15 cellular contexts compared by ENCODE assay signal in genomic region chr16:48165961-48166578, GRCh38. TPM values are rescaled to one million over a fixed set of nuclear protein-coding genes. Genes with fewer than 3 reads are reported as not detected.
A peak's percentile ranks its signal among the peaks of the same experiment; 100 is the strongest.
DNase-seq lines count a peak whose midpoint lies in the region; ATAC-seq, FAIRE-seq and TF ChIP-seq lines count a peak whose summit lies in the region.
"Had no signal": no experiment of that assay in that cellular context is flagged by ENCODE, and none has a peak within 500 bp of the region (broad histone marks: within the 10 kb centered on the region; RNA-seq: fewer than 3 reads in every experiment).

No MANE protein-coding gene starts in this region.

- intact Hi-C loops in MCF 10A (cut with micrococcal nuclease) (loop anchor here (1.0 to 10.0 kb wide), 8 partner anchors 111 to 1311 kb away; partner anchors contain the start of gene NETO2), aorta (cut with DNase I) (loop anchor here (5.0 to 10.0 kb wide), 6 partner anchors 1129 to 1314 kb away; no protein-coding TSS in a partner anchor)

- no peaks in the 10 kb centered on the region for H3K79me1 ChIP-seq in mesenchymal stem cell (replicated peaks; ENCODE audit: low read length, poor library complexity, severe bottlenecking)

- H3K9ac ChIP-seq in mesenchymal stem cell (ENCODE audit: low read length), result peak overlapping the region; percentile 61

- no peaks in the 10 kb centered on the region for H3K36me3 Mint-ChIP-seq in MCF 10A (ENCODE audit: insufficient read depth, unreplicated experiment)
- H3K36me3 Mint-ChIP-seq: activated naive CD4-positive, alpha-beta T cell treated with anti-CD3 and anti-CD28 coated beads, Interleukin-2, amount 50 U/mL, for 72 hours; IgD-negative memory B cell had no signal

- H3K4me3 ChIP-seq in LNCaP clone FGC (ENCODE audit: low read depth, low read length) (no peak overlapping the region), mesenchymal stem cell (ENCODE audit: insufficient read depth in 1 of 2, low read depth in 1 of 2, low read length in 2 of 2) (no peak overlapping the region), aorta (ENCODE audit: low read length in 2 of 2) (no peak overlapping the region)
- H3K4me3 ChIP-seq: colonic mucosa, sigmoid colon had no signal

- CTCF ChIA-PET in MCF 10A (lab: Yijun Ruan, JAX), result interaction anchor here (0.6 to 6.7 kb wide), 16 partner anchors 9 to 1611 kb away, joined by 3 to 48 read pairs (median 4); partner anchors contain the start of genes ABCC12 and NETO2

- no peaks in the 10 kb centered on the region for H3K27me3 Mint-ChIP-seq in MCF 10A (ENCODE audit: insufficient read depth, unreplicated experiment)
- H3K27me3 Mint-ChIP-seq: IgD-negative memory B cell had no signal

- peak; percentile 61 for DNase-seq in EL
- peak; percentile 71 for DNase-seq in LNCaP clone FGC (ENCODE audit: low read depth)
- peak; percentile 57 for DNase-seq in MCF 10A (ENCODE audit: unreplicated experiment)
- peak; percentile 19 for DNase-seq in mesenchymal stem cell
- no peak for DNase-seq in NCI-H187 treated with DMSO at 0.1 percent for 48 hours (lab: John Stamatoyannopoulos, UW)
- no peak for DNase-seq in aorta
- DNase-seq in HTR-8/SVneo (ENCODE audit: insufficient read length, low spot score), result no peak
- no peak for DNase-seq in ureter (ENCODE audit: low spot score)
- DNase-seq: C1 segment of cervical spinal cord, colonic mucosa, sigmoid colon had no signal

- POLR2A ChIA-PET in MCF 10A (lab: Yijun Ruan, JAX), result interaction anchor here (0.7 to 1.3 kb wide), 3 partner anchors 13 to 811 kb away, joined by 3 to 6 read pairs (median 3); no protein-coding TSS in a partner anchor

- TF ChIP-seq CTCF in LNCaP clone FGC (IDR thresholded peaks at IDR 0.05; ENCODE audit: control insufficient read depth, extremely low read depth, insufficient read depth) (no peak), MCF 10A (IDR thresholded peaks at IDR 0.05; ENCODE audit: unreplicated experiment) (no peak)

- H3K14ac ChIP-seq in mesenchymal stem cell (ENCODE audit: low read length in 2 of 2), result no peak overlapping the region

- H4K91ac ChIP-seq in mesenchymal stem cell (ENCODE audit: low read length), result no peak overlapping the region

- H4K8ac ChIP-seq in mesenchymal stem cell (ENCODE audit: low read length), result no peak overlapping the region

- H3K4ac ChIP-seq in mesenchymal stem cell (ENCODE audit: low read depth in 1 of 2, low read length in 2 of 2), result no peak overlapping the region

- no peak for ATAC-seq in aorta (ENCODE audit: low FRiP score)

- 82% methylated on average over 3 of the region's 4 CpGs for WGBS in mesenchymal stem cell
- 91% methylated on average over 4 of the region's 4 CpGs for WGBS in aorta, 2 donors

- no peak overlapping the region for H2BK15ac ChIP-seq in mesenchymal stem cell (ENCODE audit: low read depth, poor library complexity, severe bottlenecking)

- peak overlapping the region in 1 of 2 experiments; percentile 17 for H2BK12ac ChIP-seq in mesenchymal stem cell (ENCODE audit: low read length in 2 of 2)

- H3K27me3 ChIP-seq in mesenchymal stem cell (ENCODE audit: control insufficient read depth in 1 of 2, insufficient read depth in 1 of 2, low read length in 2 of 2), result no peaks in the 10 kb centered on the region
- no peaks in the 10 kb centered on the region for H3K27me3 ChIP-seq in aorta (ENCODE audit: control insufficient read depth in 1 of 2, insufficient read depth in 2 of 2, low read length in 1 of 2)
- H3K27me3 ChIP-seq: colonic mucosa, sigmoid colon had no signal

- no peak overlapping the region for H3K4me2 ChIP-seq in mesenchymal stem cell (ENCODE audit: low read length, poor library complexity, severe bottlenecking)

- no peaks in the 10 kb centered on the region for H3K9me3 Mint-ChIP-seq in MCF 10A (ENCODE audit: unreplicated experiment)
- H3K9me3 Mint-ChIP-seq: activated naive CD4-positive, alpha-beta T cell treated with anti-CD3 and anti-CD28 coated beads, Interleukin-2, amount 50 U/mL, for 72 hours; IgD-negative memory B cell; T-helper 2 cell treated with Interferon-gamma antibody and Interleukin-4, amounts not matched to agents 5 μg/mL and 100 μg/mL, for 36 hours had no signal

- no peak overlapping the region for H2AK5ac ChIP-seq in mesenchymal stem cell (ENCODE audit: low read length, severe bottlenecking)

- peaks cover 5% of the 10 kb centered on the region for H3K4me1 Mint-ChIP-seq in MCF 10A (ENCODE audit: insufficient read depth, unreplicated experiment)

- no peak overlapping the region for H2AFZ ChIP-seq in mesenchymal stem cell (ENCODE audit: low read depth, low read length)

- no peak overlapping the region for H2BK5ac ChIP-seq in mesenchymal stem cell (ENCODE audit: low read depth, low read length, poor library complexity, severe bottlenecking)

- no peak for FAIRE-seq in HTR-8/SVneo (lab: Jason Lieb, UNC)
- FAIRE-seq: keratinocyte had no signal

- no peak overlapping the region for H3K18ac ChIP-seq in mesenchymal stem cell (ENCODE audit: low read depth in 1 of 2, low read length in 2 of 2)

- H3K4me3 Mint-ChIP-seq in MCF 10A (ENCODE audit: unreplicated experiment), result no peak overlapping the region
- H3K4me3 Mint-ChIP-seq: IgD-negative memory B cell; T-helper 2 cell treated with Interferon-gamma antibody and Interleukin-4, amounts not matched to agents 5 μg/mL and 100 μg/mL, for 36 hours had no signal

- no TSS peak for BruUV-seq in MCF 10A (replicated peaks; lab: Mats Ljungman, UMichigan)

- H3K4me1 ChIP-seq in mesenchymal stem cell (ENCODE audit: control insufficient read depth, insufficient read depth, low read depth, low read length) (peaks cover 1% of the 10 kb centered on the region), aorta (ENCODE audit: control insufficient read depth in 1 of 2, insufficient read depth in 2 of 2, low read length in 2 of 2) (no peaks in the 10 kb centered on the region)
- H3K4me1 ChIP-seq: colonic mucosa had no signal

- H3K27ac Mint-ChIP-seq in MCF 10A (ENCODE audit: low read depth, unreplicated experiment), result peak overlapping the region; percentile 23
- H3K27ac Mint-ChIP-seq: activated naive CD4-positive, alpha-beta T cell treated with anti-CD3 and anti-CD28 coated beads, Interleukin-2, amount 50 U/mL, for 72 hours; T-helper 2 cell treated with Interferon-gamma antibody and Interleukin-4, amounts not matched to agents 5 μg/mL and 100 μg/mL, for 36 hours had no signal

- H3K23ac ChIP-seq in mesenchymal stem cell (ENCODE audit: low read length in 2 of 2), result no peak overlapping the region

- H3K27ac ChIP-seq in mesenchymal stem cell (ENCODE audit: low read length, poor library complexity, severe bottlenecking) (no peak overlapping the region), aorta (ENCODE audit: low read depth in 1 of 2, low read length in 2 of 2) (no peak overlapping the region)
- H3K27ac ChIP-seq: colonic mucosa, sigmoid colon had no signal

- H2BK120ac ChIP-seq in mesenchymal stem cell (ENCODE audit: low read depth, low read length), result no peak overlapping the region

- H3K36me3 ChIP-seq in mesenchymal stem cell (ENCODE audit: control insufficient read depth in 1 of 2, insufficient read depth in 2 of 2, low read depth in 1 of 2, low read length in 2 of 2), result no peaks in the 10 kb centered on the region
- no peaks in the 10 kb centered on the region for H3K36me3 ChIP-seq in aorta (ENCODE audit: control insufficient read depth in 1 of 2, insufficient read depth in 2 of 2, low read length in 1 of 2)
- H3K36me3 ChIP-seq: colonic mucosa, sigmoid colon had no signal

- H3K9me3 ChIP-seq in mesenchymal stem cell (ENCODE audit: control insufficient read depth, low read length) (no peaks in the 10 kb centered on the region), aorta (ENCODE audit: control insufficient read depth, low read length) (no peaks in the 10 kb centered on the region)
- H3K9me3 ChIP-seq: colonic mucosa, sigmoid colon had no signal

RNA-seq across cellular contexts. Expression of gene ABCC12, which starts 10.3 kb away (rescaled TPM):
- total RNA-seq in MCF 10A (2022) (not detected in 2 replicates), aorta (not detected), ureter (not detected)
- polyA plus RNA-seq in mesenchymal stem cell (2013, experiment 1 of 2), result not detected
- polyA plus RNA-seq in mesenchymal stem cell (2013, experiment 2 of 2), result not detected
- polyA plus RNA-seq in aorta, result under 1 TPM in 1 of 2 donors, not detected in 1; 0.05 TPM
- total RNA-seq: activated naive CD4-positive, alpha-beta T cell treated with anti-CD3 and anti-CD28 coated beads, Interleukin-2, amount 50 U/mL, for 72 hours; colonic mucosa; sigmoid colon had no signal
- polyA plus RNA-seq: IgD-negative memory B cell, keratinocyte, sigmoid colon had no signal

Comparison
In these comparisons a context has a peak if more than half of its experiments do, and no peak if none do; other contexts are left out.
1. DNase-seq: peak in EL (single experiment), LNCaP clone FGC (single experiment), MCF 10A (single experiment) and mesenchymal stem cell (single experiment); none in NCI-H187 treated with DMSO at 0.1 percent for 48 hours (single experiment), aorta (0 of 2), HTR-8/SVneo (single experiment) and ureter (single experiment).